In the genomic region with DNA sequence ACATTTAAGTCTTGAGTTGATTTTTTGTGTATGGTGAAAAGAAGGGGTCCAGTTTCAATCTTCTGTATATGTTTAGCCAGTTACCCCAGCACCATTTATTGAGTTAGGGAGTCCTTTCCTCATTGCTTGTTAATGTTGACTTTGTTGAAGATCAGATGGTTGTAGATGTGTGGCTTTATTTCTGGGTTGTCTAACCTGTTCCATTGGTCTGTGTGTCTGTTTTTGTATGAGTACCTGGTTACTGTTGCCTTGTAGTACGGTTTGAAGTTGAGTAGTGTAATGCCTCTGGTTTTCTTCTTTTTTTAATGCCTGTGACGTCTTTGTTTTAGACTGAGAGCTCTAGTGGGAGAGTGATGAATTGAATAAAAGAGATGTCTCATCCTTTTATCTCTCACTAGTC, we compare ENCODE assay signal across 20 cellular contexts.
A peak's percentile ranks its signal among the peaks of the same experiment; 100 is the strongest.
DNase-seq lines count a peak whose midpoint lies in the region; ATAC-seq, FAIRE-seq and TF ChIP-seq lines count a peak whose summit lies in the region.
"Had no signal": no experiment of that assay in that cellular context is flagged by ENCODE, and none has a peak within 500 bp of the region (broad histone marks: within the 10 kb centered on the region; RNA-seq: fewer than 3 reads in every experiment).

No MANE protein-coding gene starts in this region.

- H3K9me2 ChIP-seq in PC-3 (replicated peaks; ENCODE audit: low read length), result no peaks in the 10 kb centered on the region

- no peaks in the 10 kb centered on the region for H3K27me3 ChIP-seq in PC-3 (ENCODE audit: low read length)
- H3K27me3 ChIP-seq: BE2C had no signal

- H3K36me3 Mint-ChIP-seq in glutamatergic neuron (ENCODE audit: unreplicated experiment), result no peaks in the 10 kb centered on the region

- H3K27ac ChIP-seq in PC-3 (ENCODE audit: low read length), result no peak overlapping the region

- H3K27me3 Mint-ChIP-seq in glutamatergic neuron (ENCODE audit: unreplicated experiment), result no peaks in the 10 kb centered on the region
- H3K27me3 Mint-ChIP-seq: CD4-positive, CD25-positive, alpha-beta regulatory T cell; CD8-positive, alpha-beta memory T cell had no signal

- no peaks in the 10 kb centered on the region for H3K36me3 ChIP-seq in PC-3 (ENCODE audit: low read depth, low read length)
- H3K36me3 ChIP-seq: BE2C had no signal

- H3K27ac Mint-ChIP-seq in glutamatergic neuron (ENCODE audit: unreplicated experiment), result peak overlapping the region; percentile 65
- H3K27ac Mint-ChIP-seq: CD4-positive, CD25-positive, alpha-beta regulatory T cell; CD8-positive, alpha-beta memory T cell had no signal

- DNase-seq in DMS53 (lab: John Stamatoyannopoulos, UW) (peak; percentile 82), DMS53 treated with DMSO at 0.1 percent for 48 hours (lab: John Stamatoyannopoulos, UW; ENCODE audit: unreplicated experiment) (peak; percentile 46), PC-3 (peak; percentile 13), glutamatergic neuron (no peak), left lobe of liver (ENCODE audit: low spot score) (no peak), GM19239 (ENCODE audit: insufficient read length, low spot score) (no peak)
- no peak for DNase-seq in stimulated activated CD4-positive, alpha-beta T cell treated with anti-CD3 and anti-CD28 coated beads, Interleukin-2, amount 100 ng/mL, for 48 hours
- DNase-seq: ACHN; BE2C; C1 segment of cervical spinal cord; CD4-positive, CD25-positive, alpha-beta regulatory T cell; CD8-positive, alpha-beta memory T cell; COR-L47; DMS 273 treated with DMSO at 0.1 percent for 48 hours; DMS79 treated with DMSO at 0.1 percent for 48 hours; GF-D8; HCEC 1CT had no signal

- no peak overlapping the region for H2AFZ ChIP-seq in PC-3 (ENCODE audit: low read length)

- FAIRE-seq in GM19239 (lab: Jason Lieb, UNC), result no peak
- FAIRE-seq: A204.1, H1 had no signal

- peaks cover 6% of the 10 kb centered on the region for H3K9me3 Mint-ChIP-seq in glutamatergic neuron (ENCODE audit: unreplicated experiment)

- H3K9me3 ChIP-seq in PC-3 (ENCODE audit: low read length), result peaks cover 5% of the 10 kb centered on the region; the same call in 1 of the 2 replicates
- H3K9me3 ChIP-seq: BE2C had no signal

- CTCF ChIA-PET in PC-3 (lab: Charles Lee), result no interaction called here

- H3K4me1 ChIP-seq in PC-3 (ENCODE audit: insufficient read depth, low read length), result no peaks in the 10 kb centered on the region
- H3K4me1 ChIP-seq: BE2C had no signal

- BruUV-seq in PC-3 (replicated peaks; lab: Mats Ljungman, UMichigan), result no TSS peak

- POLR2A ChIA-PET in PC-3 (lab: Charles Lee; ENCODE audit: unreplicated experiment), result no interaction called here

- TF ChIP-seq CTCF in PC-3 (conservative IDR thresholded peaks at IDR 0.05; ENCODE audit: low read depth, low read length) (no peak), glutamatergic neuron (IDR thresholded peaks at IDR 0.05; ENCODE audit: partially characterized antibody, unreplicated experiment) (no peak)

- no peak overlapping the region for H3K4me3 ChIP-seq in PC-3 (ENCODE audit: low read length)

- no peak overlapping the region for H3K4me2 ChIP-seq in PC-3 (ENCODE audit: low read length)

- H3F3A ChIP-seq in PC-3 (ENCODE audit: low read length, unreplicated experiment), result no peaks in the 10 kb centered on the region

- intact Hi-C loops in PC-3 (cut with micrococcal nuclease), result no loop called here

- ATAC-seq in PC-3 (no peak), left lobe of liver (no peak)
- no peak for ATAC-seq in activated CD4-positive, CD25-positive, alpha-beta regulatory T cell treated with anti-CD3 and anti-CD28 coated beads, Interleukin-2, amount 50 U/mL, for 24 hours

- no peaks in the 10 kb centered on the region for H3K79me2 ChIP-seq in PC-3 (ENCODE audit: low read length)

- H3K9ac ChIP-seq in PC-3 (ENCODE audit: low read length), result no peak overlapping the region

- peaks cover 9% of the 10 kb centered on the region for H3K4me1 Mint-ChIP-seq in glutamatergic neuron (ENCODE audit: low read depth, unreplicated experiment)
- H3K4me1 Mint-ChIP-seq: CD4-positive, CD25-positive, alpha-beta regulatory T cell; CD8-positive, alpha-beta memory T cell had no signal

- H4K20me1 ChIP-seq in PC-3 (ENCODE audit: low read length), result no peaks in the 10 kb centered on the region

- no peak overlapping the region for H3K4me3 Mint-ChIP-seq in glutamatergic neuron (ENCODE audit: unreplicated experiment)
- H3K4me3 Mint-ChIP-seq: CD4-positive, CD25-positive, alpha-beta regulatory T cell; CD8-positive, alpha-beta memory T cell had no signal

Comparison
In these comparisons a context has a peak if more than half of its experiments do, and no peak if none do; other contexts are left out.
1. DNase-seq: peak in DMS53 (single experiment), DMS53 treated with DMSO at 0.1 percent for 48 hours (single experiment) and PC-3 (single experiment); none in glutamatergic neuron (single experiment), left lobe of liver (single experiment), GM19239 (single experiment) and stimulated activated CD4-positive, alpha-beta T cell treated with anti-CD3 and anti-CD28 coated beads, Interleukin-2, amount 100 ng/mL, for 48 hours (0 of 2).